ENCODE assay signal across 19 cellular contexts in genomic region chr7:70733115-70733514, GRCh38.
A peak's percentile ranks its signal among the peaks of the same experiment; 100 is the strongest.
DNase-seq lines count a peak whose midpoint lies in the region; ATAC-seq and TF ChIP-seq lines count a peak whose summit lies in the region.
"Had no signal": no experiment of that assay in that cellular context is flagged by ENCODE, and none has a peak within 500 bp of the region (broad histone marks: within the 10 kb centered on the region; RNA-seq: fewer than 3 reads in every experiment).

No MANE protein-coding gene starts in this region.

- POLR2A ChIA-PET in AG04450 (lab: Yijun Ruan, JAX) = no interaction called here
- POLR2A ChIA-PET in HEK293 (lab: Yijun Ruan, JAX) = interaction anchor here (0.6 kb wide), 1 partner anchor 21 kb away, joined by 8 read pairs; no protein-coding TSS in a partner anchor
- POLR2A ChIA-PET in activated CD8-positive, alpha-beta T cell treated with anti-CD3 and anti-CD28 coated beads, Interleukin-2, amount 10 ng/mL, durations not matched to agents 7 days and 5 days (lab: Charles Lee) = no interaction called here

- no peak overlapping the region for H4K8ac ChIP-seq in mesenchymal stem cell (ENCODE audit: low read length)

- H3K27me3 ChIP-seq in AG04450 (ENCODE audit: control insufficient read depth, insufficient read depth, low read length) (no peaks in the 10 kb centered on the region), mesenchymal stem cell (ENCODE audit: control insufficient read depth in 1 of 2, insufficient read depth in 1 of 2, low read length in 2 of 2) (no peaks in the 10 kb centered on the region)

- H3K36me3 ChIP-seq in HEK293 (ENCODE audit: control insufficient read depth in 2 of 2, insufficient read depth in 1 of 2, low read length in 2 of 2) (no peaks in the 10 kb centered on the region; a peak in 1 of 3 replicates), mesenchymal stem cell (ENCODE audit: control insufficient read depth in 1 of 2, insufficient read depth in 2 of 2, low read depth in 1 of 2, low read length in 2 of 2) (no peaks in the 10 kb centered on the region)

- H3K4me2 ChIP-seq in mesenchymal stem cell (ENCODE audit: low read length, poor library complexity, severe bottlenecking) = no peak overlapping the region

- H4K91ac ChIP-seq in mesenchymal stem cell (ENCODE audit: low read length) = no peak overlapping the region

- no peak overlapping the region for H3K14ac ChIP-seq in mesenchymal stem cell (ENCODE audit: low read length in 2 of 2)

- H3K4me1 ChIP-seq in HEK293 (ENCODE audit: control insufficient read depth, insufficient read depth, low read length) (peaks cover 24% of the 10 kb centered on the region), mesenchymal stem cell (ENCODE audit: control insufficient read depth, insufficient read depth, low read depth, low read length) (peaks cover 4% of the 10 kb centered on the region)

- WGBS in mesenchymal stem cell = 60% methylated on average over 1 of the region's 2 CpGs

- no peaks in the 10 kb centered on the region for H3K4me1 Mint-ChIP-seq in activated CD8-positive, alpha-beta T cell treated with anti-CD3 and anti-CD28 coated beads, Interleukin-2, amount 10 ng/mL, durations not matched to agents 7 days and 5 days (ENCODE audit: low read depth)

- H3K36me3 Mint-ChIP-seq in activated CD8-positive, alpha-beta T cell treated with anti-CD3 and anti-CD28 coated beads, Interleukin-2, amount 10 ng/mL, durations not matched to agents 7 days and 5 days (ENCODE audit: low read depth) = no peaks in the 10 kb centered on the region
- H3K36me3 Mint-ChIP-seq: CD4-positive, alpha-beta memory T cell had no signal

- no peak overlapping the region for H2AFZ ChIP-seq in mesenchymal stem cell (ENCODE audit: low read depth, low read length)

- TF ChIP-seq CTCF in AG04450 (IDR thresholded peaks at IDR 0.05; ENCODE audit: low read depth, low read length) = no peak
- TF ChIP-seq CTCF in HEK293 (tag by site-specific recombination; IDR thresholded peaks at IDR 0.05) = no peak

- no peak overlapping the region for H2AK5ac ChIP-seq in mesenchymal stem cell (ENCODE audit: low read length, severe bottlenecking)

- DNase-seq in AG04450 (ENCODE audit: low read depth, low spot score) (peak; percentile 23), amniotic epithelial cell (ENCODE audit: low read depth) (peak; percentile 65), mesenchymal stem cell (peak; percentile 22), GM03348 (ENCODE audit: low spot score) (no peak), OCI-M2 (lab: John Stamatoyannopoulos, UW; ENCODE audit: unreplicated experiment) (no peak)
- no peak for DNase-seq in activated CD8-positive, alpha-beta T cell treated with anti-CD3 and anti-CD28 coated beads, Interleukin-2, amount 10 ng/mL, durations not matched to agents 7 days and 5 days
- no peak for DNase-seq in activated CD8-positive, alpha-beta memory T cell treated with anti-CD3 and anti-CD28 coated beads, Interleukin-2, amount 50 U/mL, for 48 hours
- DNase-seq: 8988T; AML-193; CD4-positive, alpha-beta memory T cell; DMS79 treated with DMSO at 0.1 percent for 48 hours; EL; GOT3; H7; KBM-7 had no signal

- no peak overlapping the region for H3K4ac ChIP-seq in mesenchymal stem cell (ENCODE audit: low read depth in 1 of 2, low read length in 2 of 2)

- no peaks in the 10 kb centered on the region for H3K9me3 Mint-ChIP-seq in activated CD8-positive, alpha-beta T cell treated with anti-CD3 and anti-CD28 coated beads, Interleukin-2, amount 10 ng/mL, durations not matched to agents 7 days and 5 days (ENCODE audit: insufficient read depth)

- no peaks in the 10 kb centered on the region; the same call in 1 of the 2 replicates for H3K9me3 ChIP-seq in AG04450 (ENCODE audit: control insufficient read depth, insufficient read depth, low read length)
- no peaks in the 10 kb centered on the region for H3K9me3 ChIP-seq in HEK293 (ENCODE audit: control insufficient read depth, insufficient read depth, low read depth, low read length)
- no peaks in the 10 kb centered on the region for H3K9me3 ChIP-seq in mesenchymal stem cell (ENCODE audit: control insufficient read depth, low read length)

- H3K27ac Mint-ChIP-seq in activated CD8-positive, alpha-beta T cell treated with anti-CD3 and anti-CD28 coated beads, Interleukin-2, amount 10 ng/mL, durations not matched to agents 7 days and 5 days = no peak overlapping the region

- no peak overlapping the region for H3K23ac ChIP-seq in mesenchymal stem cell (ENCODE audit: low read length in 2 of 2)

- H2BK120ac ChIP-seq in mesenchymal stem cell (ENCODE audit: low read depth, low read length) = no peak overlapping the region

- H3K9ac ChIP-seq in mesenchymal stem cell (ENCODE audit: low read length) = no peak overlapping the region

- no peak overlapping the region for H2BK12ac ChIP-seq in mesenchymal stem cell (ENCODE audit: low read length in 2 of 2)

- H3K27ac ChIP-seq in AG04450 (ENCODE audit: low read depth, low read length) (no peak overlapping the region), HEK293 (ENCODE audit: extremely low read depth, low read depth, low read length) (no peak overlapping the region), mesenchymal stem cell (ENCODE audit: low read length, poor library complexity, severe bottlenecking) (no peak overlapping the region)
- H3K27ac ChIP-seq: C4-2B had no signal

- H3K4me3 Mint-ChIP-seq in activated CD8-positive, alpha-beta T cell treated with anti-CD3 and anti-CD28 coated beads, Interleukin-2, amount 10 ng/mL, durations not matched to agents 7 days and 5 days = no peak overlapping the region

- CTCF ChIA-PET in AG04450 (lab: Charles Lee) (no interaction called here), HEK293 (lab: Yijun Ruan, JAX) (no interaction called here)
- CTCF ChIA-PET in activated CD8-positive, alpha-beta T cell treated with anti-CD3 and anti-CD28 coated beads, Interleukin-2, amount 10 ng/mL, durations not matched to agents 7 days and 5 days (lab: Charles Lee) = no interaction called here

- H3K27me3 Mint-ChIP-seq in activated CD8-positive, alpha-beta T cell treated with anti-CD3 and anti-CD28 coated beads, Interleukin-2, amount 10 ng/mL, durations not matched to agents 7 days and 5 days (ENCODE audit: low read depth) = no peaks in the 10 kb centered on the region
- H3K27me3 Mint-ChIP-seq: CD4-positive, alpha-beta memory T cell; IgD-negative memory B cell had no signal

- no peak for ATAC-seq in activated CD8-positive, alpha-beta T cell treated with anti-CD3 and anti-CD28 coated beads, Interleukin-2, amount 10 ng/mL, durations not matched to agents 7 days and 5 days
- ATAC-seq: HCT116 had no signal

- no peak overlapping the region for H2BK5ac ChIP-seq in mesenchymal stem cell (ENCODE audit: low read depth, low read length, poor library complexity, severe bottlenecking)

- H3K18ac ChIP-seq in mesenchymal stem cell (ENCODE audit: low read depth in 1 of 2, low read length in 2 of 2) = no peak overlapping the region

- H2BK15ac ChIP-seq in mesenchymal stem cell (ENCODE audit: low read depth, poor library complexity, severe bottlenecking) = no peak overlapping the region

- H3K4me3 ChIP-seq in AG04450 (ENCODE audit: low read depth, low read length) (no peak overlapping the region), HEK293 (ENCODE audit: low read depth, low read length) (no peak overlapping the region), mesenchymal stem cell (ENCODE audit: insufficient read depth in 1 of 2, low read depth in 1 of 2, low read length in 2 of 2) (no peak overlapping the region)

- peaks cover 22% of the 10 kb centered on the region for H3K79me1 ChIP-seq in mesenchymal stem cell (replicated peaks; ENCODE audit: low read length, poor library complexity, severe bottlenecking)

TF ChIP-seq in HEK293, 187 proteins besides CTCF, POLR2A, EP300 and RAD21:
- peak; percentile 58; the same call in 1 of the 2 replicates for TF ChIP-seq PRDM4 (tag by site-specific recombination; IDR thresholded peaks at IDR 0.05)
- no peak for TF ChIP-seq PRDM10 (tag by site-specific recombination; IDR thresholded peaks at IDR 0.05)

Comparison
In these comparisons a context has a peak if more than half of its experiments do, and no peak if none do; other contexts are left out.
1. DNase-seq: peak in AG04450 (single experiment), amniotic epithelial cell (single experiment) and mesenchymal stem cell (single experiment); none in activated CD8-positive, alpha-beta T cell treated with anti-CD3 and anti-CD28 coated beads, Interleukin-2, amount 10 ng/mL, durations not matched to agents 7 days and 5 days (single experiment), GM03348 (single experiment), activated CD8-positive, alpha-beta memory T cell treated with anti-CD3 and anti-CD28 coated beads, Interleukin-2, amount 50 U/mL, for 48 hours (single experiment) and OCI-M2 (single experiment).